In the genomic region with DNA sequence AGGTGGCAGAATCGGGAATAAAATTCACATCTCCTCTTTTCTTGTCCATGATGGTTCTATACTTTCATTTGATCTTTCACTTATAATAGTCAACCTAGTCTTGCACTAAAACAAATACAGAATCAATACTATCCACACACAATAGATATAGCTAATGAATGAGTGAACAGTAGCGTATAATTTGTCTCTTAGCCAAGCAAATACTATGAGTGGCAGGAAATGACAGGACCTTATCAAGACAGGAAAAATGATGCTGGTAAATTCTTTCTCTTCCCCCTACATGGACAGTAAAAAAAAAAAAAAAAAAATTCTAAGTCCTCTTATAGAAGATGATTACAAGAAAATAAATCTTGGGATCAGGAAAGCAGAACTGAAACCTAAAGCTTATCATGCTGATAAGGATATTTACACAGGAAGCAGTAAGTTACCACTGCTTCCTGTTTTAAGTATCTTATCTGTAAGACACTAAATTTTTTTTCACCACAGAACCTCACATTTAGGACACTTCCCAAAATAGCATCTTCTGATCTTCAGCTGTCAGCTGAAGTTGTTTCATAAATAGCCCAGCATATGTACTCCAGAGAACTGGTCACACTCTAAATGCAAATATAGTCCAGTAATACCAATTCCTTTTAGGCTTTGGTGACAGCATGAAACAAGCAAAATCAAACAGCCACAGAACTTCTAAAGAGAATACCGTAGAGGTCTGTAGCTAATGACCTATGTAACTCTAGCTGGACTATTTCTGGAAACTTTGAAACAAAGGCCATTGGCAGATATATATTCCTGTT, we compare ENCODE assay signal across 8 cellular contexts. TPM values are rescaled to one million over a fixed set of nuclear protein-coding genes. Genes with fewer than 3 reads are reported as not detected.
DNase-seq lines count a peak whose midpoint lies in the region; ATAC-seq and TF ChIP-seq lines count a peak whose summit lies in the region.

No MANE protein-coding gene starts in this region.

- no peak for TF ChIP-seq EP300 in ovary (IDR thresholded peaks at IDR 0.05)

- WGBS in mesodermal cell (ENCODE audit: insufficient coverage in 2 of 2), 2 experiments: 67 to 86% methylated on average over 1 of the region's 3 CpGs
- WGBS in ovary, 3 donors: 30 to 36% (median 31%) methylated on average over 3 of the region's 3 CpGs

- no peak for TF ChIP-seq POLR2A in ovary (IDR thresholded peaks at IDR 0.05)

- H3K27ac ChIP-seq in HL-60 (replicated peaks) (no peak overlapping the region; the same call in 1 of the 2 replicates), mesodermal cell (ENCODE audit: low read depth, low read length, severe bottlenecking) (peak overlapping the region; percentile 80), ovary (no peak overlapping the region)

- DNase-seq in GF-D8 (lab: John Stamatoyannopoulos, UW) (peak; percentile 95), HL-60 (ENCODE audit: low read depth in 1 of 2, low spot score in 1 of 2) (peak; percentile 43 to 50), AG08396 (ENCODE audit: low spot score) (no peak), NCI-H345 treated with DMSO at 0.1 percent for 48 hours (lab: John Stamatoyannopoulos, UW; ENCODE audit: unreplicated experiment) (no peak), ovary (no peak)

- peaks cover 67% of the 10 kb centered on the region for H3K36me3 ChIP-seq in mesodermal cell (ENCODE audit: control insufficient read depth, insufficient read depth, low read length)
- no peaks in the 10 kb centered on the region for H3K36me3 ChIP-seq in ovary

- no peak for TF ChIP-seq CTCF in HL-60 (IDR thresholded peaks at IDR 0.05; ENCODE audit: insufficient read depth, low read length)
- TF ChIP-seq CTCF in ovary (IDR thresholded peaks at IDR 0.05): no peak

- H3K9me3 ChIP-seq in mesodermal cell (ENCODE audit: control insufficient read depth, low read length): peaks cover 15% of the 10 kb centered on the region
- H3K9me3 ChIP-seq in ovary: no peaks in the 10 kb centered on the region

- H3K4me1 Mint-ChIP-seq in activated naive CD8-positive, alpha-beta T cell (ENCODE audit: low read depth): peaks cover 32% of the 10 kb centered on the region

- ATAC-seq in GM21447 (IDR thresholded peaks at IDR 0.05; ENCODE audit: unreplicated experiment): peak; percentile 96

- intact Hi-C loops in ovary (cut with DNase I): no loop called here

- H3K36me3 Mint-ChIP-seq in activated naive CD8-positive, alpha-beta T cell: peaks cover 23% of the 10 kb centered on the region

- H3K9me3 Mint-ChIP-seq in activated naive CD8-positive, alpha-beta T cell (ENCODE audit: low read depth): peaks cover 17% of the 10 kb centered on the region

- no peaks in the 10 kb centered on the region for H3K27me3 ChIP-seq in HL-60 (ENCODE audit: insufficient read depth, poor library complexity, severe bottlenecking)
- no peaks in the 10 kb centered on the region for H3K27me3 ChIP-seq in ovary

- no peaks in the 10 kb centered on the region for H3K27me3 Mint-ChIP-seq in activated naive CD8-positive, alpha-beta T cell

- H3K27ac Mint-ChIP-seq in activated naive CD8-positive, alpha-beta T cell: peak overlapping the region; percentile 65

- peak overlapping the region; percentile 76 for H3K4me3 Mint-ChIP-seq in activated naive CD8-positive, alpha-beta T cell

- H3K4me3 ChIP-seq in HL-60 (replicated peaks; ENCODE audit: insufficient read depth, low read length) (no peak overlapping the region), mesodermal cell (ENCODE audit: extremely low read depth, insufficient read depth, low read length, poor library complexity, severe bottlenecking) (no peak overlapping the region), ovary (no peak overlapping the region)

- H3K4me1 ChIP-seq in mesodermal cell (ENCODE audit: control insufficient read depth, insufficient read depth, low read length, poor library complexity, severe bottlenecking) (peaks cover 40% of the 10 kb centered on the region), ovary (ENCODE audit: insufficient read depth) (peaks cover 14% of the 10 kb centered on the region)

RNA-seq across cellular contexts. Expression of gene IRS1, which starts 27.0 kb away (rescaled TPM):
- polyA plus RNA-seq in mesodermal cell (2013, experiment 1 of 2): 48.3 TPM
- polyA plus RNA-seq in mesodermal cell (2013, experiment 2 of 2): 46.9 TPM
- 10 to 100 TPM; 29.5 to 87.0 (median 45.1) TPM for total RNA-seq in ovary
- 10 to 100 TPM; 22.3 to 40.2 TPM for polyA plus RNA-seq in ovary

Comparison
In these comparisons a context has a peak if more than half of its experiments do, and no peak if none do; other contexts are left out.
1. DNase-seq: peak in GF-D8 (single experiment) and HL-60 (2 of 2); none in AG08396 (single experiment), NCI-H345 treated with DMSO at 0.1 percent for 48 hours (single experiment) and ovary (0 of 5).